ENCODE assay signal across 9 cellular contexts in genomic region chr17:43401293-43401692, GRCh38. TPM values are rescaled to one million over a fixed set of nuclear protein-coding genes. Genes with fewer than 3 reads are reported as not detected.
A peak's percentile ranks its signal among the peaks of the same experiment; 100 is the strongest.
DNase-seq lines count a peak whose midpoint lies in the region; ATAC-seq and TF ChIP-seq lines count a peak whose summit lies in the region.
"Had no signal": no experiment of that assay in that cellular context is flagged by ENCODE, and none has a peak within 500 bp of the region (broad histone marks: within the 10 kb centered on the region; RNA-seq: fewer than 3 reads in every experiment).

No MANE protein-coding gene starts in this region.

- peak overlapping the region; percentile 13 for H3K9ac ChIP-seq in fibroblast of lung (ENCODE audit: insufficient read depth, low read length)

- H3K4me1 Mint-ChIP-seq in Caco-2 (ENCODE audit: low read depth, unreplicated experiment) (peaks cover 11% of the 10 kb centered on the region), osteocyte (ENCODE audit: unreplicated experiment) (peaks cover 44% of the 10 kb centered on the region)

- H3K4me1 ChIP-seq in Caco-2 (peaks cover 14% of the 10 kb centered on the region; the same call in 1 of the 2 replicates), fibroblast of lung (ENCODE audit: control insufficient read depth, extremely low read depth, insufficient read depth, low read length) (peaks cover 9% of the 10 kb centered on the region)

- H3K27ac Mint-ChIP-seq in Caco-2 (ENCODE audit: unreplicated experiment) (peak overlapping the region; percentile 34), osteocyte (ENCODE audit: unreplicated experiment) (peak overlapping the region; percentile 96)

- H4K20me1 ChIP-seq in fibroblast of lung (ENCODE audit: control insufficient read depth, extremely low read depth, insufficient read depth, low read length): no peaks in the 10 kb centered on the region

- H3K9me3 Mint-ChIP-seq in Caco-2 (ENCODE audit: unreplicated experiment) (no peaks in the 10 kb centered on the region), osteocyte (ENCODE audit: unreplicated experiment) (no peaks in the 10 kb centered on the region)

- H3K27ac ChIP-seq in fibroblast of lung (ENCODE audit: insufficient read depth, low read length): peak overlapping the region; percentile 65

- H3K9me3 ChIP-seq in Caco-2: no peaks in the 10 kb centered on the region
- no peaks in the 10 kb centered on the region for H3K9me3 ChIP-seq in fibroblast of lung (ENCODE audit: control insufficient read depth, insufficient read depth, low read depth, low read length)

- no peak overlapping the region for H3K4me3 ChIP-seq in Caco-2 (ENCODE audit: low read depth, low read length)
- H3K4me3 ChIP-seq in fibroblast of lung (replicated peaks in 1 of 4; ENCODE audit: control extremely low read depth in 1 of 4, insufficient read depth in 1 of 4, low read depth in 3 of 4, low read length in 4 of 4): peak overlapping the region; percentile 12 to 76 (median 42)

- TF ChIP-seq CTCF in Caco-2 (IDR thresholded peaks at IDR 0.05; ENCODE audit: insufficient read depth in 1 of 2, low read depth in 1 of 2, low read length in 1 of 2, severe bottlenecking in 1 of 2, unreplicated experiment in 1 of 2) (no peak), fibroblast of lung (conservative IDR thresholded peaks at IDR 0.05 in 1 of 2, IDR thresholded peaks at IDR 0.05 in 1 of 2; ENCODE audit: low read depth in 1 of 2, low read length in 2 of 2) (no peak), osteocyte (IDR thresholded peaks at IDR 0.05) (no peak)

- no peak for DNase-seq in Caco-2
- DNase-seq in RKO (ENCODE audit: low spot score): peak; percentile 85
- DNase-seq in fibroblast of lung (ENCODE audit: low read depth in 2 of 2): peak; percentile 74 to 79
- peak; percentile 88 for DNase-seq in osteocyte (ENCODE audit: extremely low spot score, unreplicated experiment)
- no peak for DNase-seq in NCI-H187 (lab: John Stamatoyannopoulos, UW)
- DNase-seq in NCI-H524 treated with DMSO at 0.1 percent for 48 hours (lab: John Stamatoyannopoulos, UW): no peak
- DNase-seq in GDM1 (lab: John Stamatoyannopoulos, UW): no peak
- DNase-seq: NCI-H1694 had no signal

- peaks cover 28% of the 10 kb centered on the region for H3K36me3 Mint-ChIP-seq in Caco-2 (ENCODE audit: insufficient read depth, unreplicated experiment)
- H3K36me3 Mint-ChIP-seq in osteocyte (ENCODE audit: unreplicated experiment): peaks cover 5% of the 10 kb centered on the region

- POLR2A ChIA-PET in Caco-2 (lab: Charles Lee): interaction anchor here (0.5 kb wide), 1 partner anchor 645 kb away, joined by 4 read pairs; no protein-coding TSS in a partner anchor

- no peak for ATAC-seq in HG03159 (IDR thresholded peaks at IDR 0.05; ENCODE audit: unreplicated experiment)

- no peaks in the 10 kb centered on the region for H3K27me3 ChIP-seq in Caco-2 (replicated peaks; ENCODE audit: control insufficient read depth, insufficient read depth, low read length)
- no peaks in the 10 kb centered on the region for H3K27me3 ChIP-seq in fibroblast of lung (ENCODE audit: control insufficient read depth, insufficient read depth, low read length)

- peak overlapping the region; percentile 77 for H3K4me2 ChIP-seq in fibroblast of lung (ENCODE audit: extremely low read depth, insufficient read depth, low read length)

- H3K36me3 ChIP-seq in Caco-2 (ENCODE audit: control insufficient read depth, insufficient read depth, low read length) (0 out of 2 replicates have a peak, but pooled peaks cover 1% of the 10 kb centered on the region), fibroblast of lung (ENCODE audit: control insufficient read depth, insufficient read depth, low read length) (peaks cover 2% of the 10 kb centered on the region)

- CTCF ChIA-PET in Caco-2 (lab: Charles Lee): interaction anchor here (12.1 kb wide), 1 partner anchor 82 kb away, joined by 211 read pairs; the partner anchor contains the start of gene DHX8

- no TSS peak for BruUV-seq in Caco-2 (replicated peaks; lab: Mats Ljungman, UMichigan)

- peaks cover 17% of the 10 kb centered on the region for H3K79me2 ChIP-seq in fibroblast of lung (ENCODE audit: control insufficient read depth, insufficient read depth, low read length)

- H2AFZ ChIP-seq in fibroblast of lung (ENCODE audit: low read length): no peak overlapping the region

- H3K27me3 Mint-ChIP-seq in Caco-2 (ENCODE audit: insufficient read depth, unreplicated experiment) (no peaks in the 10 kb centered on the region), osteocyte (ENCODE audit: unreplicated experiment) (no peaks in the 10 kb centered on the region)

- H3K4me3 Mint-ChIP-seq in Caco-2 (ENCODE audit: unreplicated experiment): peak overlapping the region; percentile 91
- peak overlapping the region; percentile 91 for H3K4me3 Mint-ChIP-seq in osteocyte (ENCODE audit: unreplicated experiment)

- intact Hi-C loops in Caco-2 (cut with micrococcal nuclease; ENCODE audit: unreplicated experiment): no loop called here

RNA-seq across cellular contexts. Expression of gene ARL4D, which starts 2.5 kb away (rescaled TPM):
- 16.0 and 19.9 TPM in 2 replicates for total RNA-seq in Caco-2 (2022)
- 46.4 and 60.6 TPM in 2 replicates for total RNA-seq in fibroblast of lung
- 12.5 and 14.0 TPM in 2 replicates for polyA plus RNA-seq in fibroblast of lung
- 12.3 and 14.6 TPM in 2 replicates for polyA plus RNA-seq in fibroblast of lung (2012)
- polyA minus RNA-seq in fibroblast of lung (ENCODE audit: low replicate concordance): 10.4 and 17.2 TPM in 2 replicates
- total RNA-seq in osteocyte: 17.2 and 19.3 TPM in 2 replicates

Comparison
In these comparisons a context has a peak if more than half of its experiments do, and no peak if none do; other contexts are left out.
1. DNase-seq: peak in RKO (single experiment), fibroblast of lung (2 of 2) and osteocyte (single experiment); none in Caco-2 (0 of 2), NCI-H187 (0 of 2), NCI-H524 treated with DMSO at 0.1 percent for 48 hours (single experiment) and GDM1 (single experiment).